18 cellular contexts compared by ENCODE assay signal in the genomic region with DNA sequence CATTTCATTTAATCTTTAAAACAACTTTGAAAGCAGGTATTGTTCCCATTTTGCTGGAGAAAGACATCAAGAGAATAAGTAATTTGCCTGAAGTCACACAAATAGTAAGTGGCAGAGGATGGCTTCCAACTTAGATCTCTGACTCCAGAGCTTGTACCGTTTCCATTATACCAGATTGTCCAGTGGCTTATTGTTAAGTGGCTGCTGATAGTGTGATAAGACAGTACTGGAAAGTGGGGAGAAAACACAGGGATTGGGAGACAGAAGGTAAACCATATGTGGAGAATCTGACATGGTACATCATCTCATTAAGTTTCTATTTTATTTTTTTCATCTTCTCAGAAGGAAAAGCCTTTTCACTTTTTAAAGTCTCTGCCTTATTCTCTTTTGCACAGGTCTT.
DNase-seq lines count a peak whose midpoint lies in the region; ATAC-seq and TF ChIP-seq lines count a peak whose summit lies in the region.
"Had no signal": no experiment of that assay in that cellular context is flagged by ENCODE, and none has a peak within 500 bp of the region (broad histone marks: within the 10 kb centered on the region; RNA-seq: fewer than 3 reads in every experiment).

No MANE protein-coding gene starts in this region.

- no peak overlapping the region for H2AFZ ChIP-seq in mesenchymal stem cell (ENCODE audit: low read depth, low read length)

- H3K27me3 ChIP-seq in breast epithelium, result no peaks in the 10 kb centered on the region
- H3K27me3 ChIP-seq in mesenchymal stem cell (ENCODE audit: control insufficient read depth in 1 of 2, insufficient read depth in 1 of 2, low read length in 2 of 2), result no peaks in the 10 kb centered on the region
- no peaks in the 10 kb centered on the region for H3K27me3 ChIP-seq in Peyer's patch

- no peak for ATAC-seq in GM21367 (IDR thresholded peaks at IDR 0.05; ENCODE audit: unreplicated experiment)
- ATAC-seq: GM12878 had no signal

- H4K91ac ChIP-seq in mesenchymal stem cell (ENCODE audit: low read length), result no peak overlapping the region

- H3K4me3 Mint-ChIP-seq in MCF 10A (ENCODE audit: unreplicated experiment), result no peak overlapping the region
- H3K4me3 Mint-ChIP-seq: CD4-positive, alpha-beta memory T cell had no signal

- no peak overlapping the region for H2BK5ac ChIP-seq in mesenchymal stem cell (ENCODE audit: low read depth, low read length, poor library complexity, severe bottlenecking)

- CTCF ChIA-PET in MCF 10A (lab: Yijun Ruan, JAX), result interaction anchor here (1.0 to 1.2 kb wide), 3 partner anchors 11 to 110 kb away, joined by 3 to 5 read pairs (median 3); a partner anchor contains a TSS

- H3K27me3 Mint-ChIP-seq in MCF 10A (ENCODE audit: insufficient read depth, unreplicated experiment), result no peaks in the 10 kb centered on the region

- H3K9ac ChIP-seq in mesenchymal stem cell (ENCODE audit: low read length), result no peak overlapping the region

- H3K14ac ChIP-seq in mesenchymal stem cell (ENCODE audit: low read length in 2 of 2), result no peak overlapping the region

- peaks cover 12% of the 10 kb centered on the region for H3K36me3 Mint-ChIP-seq in MCF 10A (ENCODE audit: insufficient read depth, unreplicated experiment)
- H3K36me3 Mint-ChIP-seq: CD4-positive, alpha-beta memory T cell had no signal

- H3K79me1 ChIP-seq in mesenchymal stem cell (replicated peaks; ENCODE audit: low read length, poor library complexity, severe bottlenecking), result peaks cover 17% of the 10 kb centered on the region

- H3K27ac Mint-ChIP-seq in MCF 10A (ENCODE audit: low read depth, unreplicated experiment), result peak overlapping the region; percentile 73
- H3K27ac Mint-ChIP-seq: CD4-positive, alpha-beta memory T cell had no signal

- H2BK12ac ChIP-seq in mesenchymal stem cell (ENCODE audit: low read length in 2 of 2), result no peak overlapping the region

- TF ChIP-seq POLR2A in breast epithelium (IDR thresholded peaks at IDR 0.05), result no peak
- no peak for TF ChIP-seq POLR2A in Peyer's patch (IDR thresholded peaks at IDR 0.05)

- H3K18ac ChIP-seq in mesenchymal stem cell (ENCODE audit: low read depth in 1 of 2, low read length in 2 of 2), result no peak overlapping the region

- H3K27ac ChIP-seq in breast epithelium (no peak overlapping the region), mesenchymal stem cell (ENCODE audit: low read length, poor library complexity, severe bottlenecking) (no peak overlapping the region), Peyer's patch (no peak overlapping the region)

- no peak overlapping the region for H2BK15ac ChIP-seq in mesenchymal stem cell (ENCODE audit: low read depth, poor library complexity, severe bottlenecking)

- no peak overlapping the region for H3K4me2 ChIP-seq in mesenchymal stem cell (ENCODE audit: low read length, poor library complexity, severe bottlenecking)

- POLR2A ChIA-PET in MCF 10A (lab: Yijun Ruan, JAX), result interaction anchor here (1.4 kb wide), 1 partner anchor 19 kb away, joined by 3 read pairs; no protein-coding TSS in a partner anchor

- no peaks in the 10 kb centered on the region for H3K36me3 ChIP-seq in breast epithelium
- peaks cover 4 to 20% of the 10 kb centered on the region in 2 experiments for H3K36me3 ChIP-seq in mesenchymal stem cell (ENCODE audit: control insufficient read depth in 1 of 2, insufficient read depth in 2 of 2, low read depth in 1 of 2, low read length in 2 of 2)
- H3K36me3 ChIP-seq in Peyer's patch, result no peaks in the 10 kb centered on the region

- no peaks in the 10 kb centered on the region for H3K9me3 Mint-ChIP-seq in MCF 10A (ENCODE audit: unreplicated experiment)
- H3K9me3 Mint-ChIP-seq: CD4-positive, alpha-beta memory T cell had no signal

- no peak for DNase-seq in MCF 10A (ENCODE audit: unreplicated experiment)
- DNase-seq in breast epithelium (ENCODE audit: low spot score in 2 of 2), result no peak
- peak; percentile 51 to 71 for DNase-seq in NCI-H524 (lab: John Stamatoyannopoulos, UW)
- no peak for DNase-seq in mesenchymal stem cell
- no peak for DNase-seq in Peyer's patch
- DNase-seq in NCI-H1105 (lab: John Stamatoyannopoulos, UW), result no peak
- DNase-seq: C1 segment of cervical spinal cord; Calu3; CD4-positive, alpha-beta memory T cell; COR-L47; DMS79; EL; GDM1; GOT3; H7; HCEC 1CT had no signal

- no peak overlapping the region for H3K4ac ChIP-seq in mesenchymal stem cell (ENCODE audit: low read depth in 1 of 2, low read length in 2 of 2)

- H3K4me3 ChIP-seq in breast epithelium (no peak overlapping the region), mesenchymal stem cell (ENCODE audit: insufficient read depth in 1 of 2, low read depth in 1 of 2, low read length in 2 of 2) (no peak overlapping the region), Peyer's patch (no peak overlapping the region)
- H3K4me3 ChIP-seq: GM12878 had no signal

- peak overlapping the region; percentile 19 for H2BK120ac ChIP-seq in mesenchymal stem cell (ENCODE audit: low read depth, low read length)

- no peak overlapping the region for H4K8ac ChIP-seq in mesenchymal stem cell (ENCODE audit: low read length)

- no peak overlapping the region for H3K23ac ChIP-seq in mesenchymal stem cell (ENCODE audit: low read length in 2 of 2)

- H2AK5ac ChIP-seq in mesenchymal stem cell (ENCODE audit: low read length, severe bottlenecking), result no peak overlapping the region

- WGBS in mesenchymal stem cell, result 71% methylated on average over 1 of the region's 1 CpG

- H3K4me1 Mint-ChIP-seq in MCF 10A (ENCODE audit: insufficient read depth, unreplicated experiment), result peaks cover 33% of the 10 kb centered on the region
- H3K4me1 Mint-ChIP-seq: CD4-positive, alpha-beta memory T cell had no signal

- H3K9me3 ChIP-seq in breast epithelium (no peaks in the 10 kb centered on the region), mesenchymal stem cell (ENCODE audit: control insufficient read depth, low read length) (no peaks in the 10 kb centered on the region), Peyer's patch (no peaks in the 10 kb centered on the region)

- TF ChIP-seq CTCF in MCF 10A (IDR thresholded peaks at IDR 0.05; ENCODE audit: unreplicated experiment), result no peak
- no peak for TF ChIP-seq CTCF in breast epithelium (IDR thresholded peaks at IDR 0.05)
- TF ChIP-seq CTCF in Peyer's patch (IDR thresholded peaks at IDR 0.05), result no peak

- BruUV-seq in MCF 10A (replicated peaks; lab: Mats Ljungman, UMichigan), result no TSS peak

- intact Hi-C loops in MCF 10A (cut with micrococcal nuclease), result no loop called here
- intact Hi-C loops in breast epithelium (cut with DNase I; ENCODE audit: low total_unique reads), result no loop called here

- peaks cover 5 to 6% of the 10 kb centered on the region in 2 donors for H3K4me1 ChIP-seq in breast epithelium
- peaks cover 8% of the 10 kb centered on the region for H3K4me1 ChIP-seq in mesenchymal stem cell (ENCODE audit: control insufficient read depth, insufficient read depth, low read depth, low read length)
- H3K4me1 ChIP-seq in Peyer's patch, result peaks cover 0 to 4% (median 0%) of the 10 kb centered on the region in 4 donors

Comparison
In these comparisons a context has a peak if more than half of its experiments do, and no peak if none do; other contexts are left out.
1. DNase-seq: peak in NCI-H524 (2 of 2); none in MCF 10A (single experiment), breast epithelium (0 of 2), mesenchymal stem cell (single experiment), Peyer's patch (0 of 3) and NCI-H1105 (single experiment).